Comparison of ENCODE assay signal across 8 cellular contexts in the genomic region with DNA sequence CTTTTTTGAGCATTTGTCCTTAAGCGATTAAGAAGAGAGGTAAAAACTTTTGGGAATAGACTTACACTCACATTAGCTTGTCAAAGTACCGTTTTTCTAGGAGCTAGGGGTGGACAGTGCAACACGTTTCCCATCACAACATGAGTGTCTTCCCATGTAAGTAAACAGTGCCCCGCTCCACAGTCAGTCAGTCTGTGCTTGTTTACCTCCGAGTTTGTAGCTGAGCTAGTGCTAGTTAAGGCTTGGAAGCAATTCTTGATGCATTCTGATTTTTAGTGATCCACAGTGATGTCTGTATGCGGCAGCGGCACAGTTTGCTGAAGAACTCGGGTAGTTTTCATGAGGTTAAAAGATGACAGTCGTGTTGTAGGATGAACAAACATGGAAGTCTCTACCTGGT. TPM values are rescaled to one million over a fixed set of nuclear protein-coding genes. Genes with fewer than 3 reads are reported as not detected.
DNase-seq lines count a peak whose midpoint lies in the region; ATAC-seq and TF ChIP-seq lines count a peak whose summit lies in the region.

No MANE protein-coding gene starts in this region.

- DNase-seq in right atrium auricular region (ENCODE audit: low spot score): no peak
- no peak for DNase-seq in left cardiac atrium
- peak; percentile 4 for DNase-seq in fibroblast of the conjunctiva (ENCODE audit: low read depth)
- no peak for DNase-seq in retinal pigment epithelial cell (ENCODE audit: low read depth)
- DNase-seq in NCI-H1436 (lab: John Stamatoyannopoulos, UW): no peak
- no peak for DNase-seq in AG08396 (ENCODE audit: low spot score)
- DNase-seq in SHP77 treated with DMSO at 0.1 percent for 48 hours (lab: John Stamatoyannopoulos, UW): no peak

- intact Hi-C loops in left cardiac atrium (cut with DNase I): no loop called here

- ATAC-seq in left cardiac atrium: no peak

- no peaks in the 10 kb centered on the region for H3K27me3 ChIP-seq in right atrium auricular region

- no peaks in the 10 kb centered on the region for H3K9me3 ChIP-seq in right atrium auricular region

- H3K4me3 ChIP-seq in right atrium auricular region: peak overlapping the region; percentile 82 to 86
- H3K4me3 ChIP-seq in WI38 (ENCODE audit: low read depth, low read length): peak overlapping the region; percentile 88
- peak overlapping the region; percentile 94 for H3K4me3 ChIP-seq in retinal pigment epithelial cell (ENCODE audit: low read length)

- no peaks in the 10 kb centered on the region for H3K36me3 ChIP-seq in right atrium auricular region

- H3K27ac ChIP-seq in right atrium auricular region: peak overlapping the region; percentile 97 to 98

- no peak for TF ChIP-seq CTCF in right atrium auricular region (IDR thresholded peaks at IDR 0.05)
- TF ChIP-seq CTCF in WI38 (IDR thresholded peaks at IDR 0.05; ENCODE audit: low read depth, low read length): no peak
- no peak for TF ChIP-seq CTCF in retinal pigment epithelial cell (conservative IDR thresholded peaks at IDR 0.05; ENCODE audit: low read depth, low read length)

- peaks cover 0 to 47% of the 10 kb centered on the region in 2 donors for H3K4me1 ChIP-seq in right atrium auricular region

RNA-seq across cellular contexts. Expression of a gene that starts 0.9 kb away (rescaled TPM):
- total RNA-seq in right atrium auricular region (10 to 100 TPM; 14.5 to 17.2 TPM), left cardiac atrium (10 to 100 TPM; 24.2 to 29.0 TPM)
